1 cellular context compared by ENCODE assay signal in genomic region chr1:202017385-202018225, GRCh38.
TF ChIP-seq lines count a peak whose summit lies in the region.

No MANE protein-coding gene starts in this region.

TF ChIP-seq in K562, 482 proteins besides CTCF, POLR2A, EP300 and RAD21 (continued from another document and continues in another):
- TF ChIP-seq E2F6 (IDR thresholded peaks at IDR 0.05; ENCODE audit: borderline replicate concordance in 1 of 2, extremely low read depth in 1 of 2, insufficient read depth in 1 of 2, insufficient read length in 1 of 2, low read depth in 1 of 2, low read length in 1 of 2, poor library complexity in 1 of 2, severe bottlenecking in 1 of 2) (peak in 1 of 2 experiments; percentile 37), ETV1 (tag; conservative IDR thresholded peaks at IDR 0.05; ENCODE audit: low read depth) (0 out of 2 replicates have a peak, but pooled peaks have one; percentile 14), ZNF408 (CRISPR knock-in tag; IDR thresholded peaks at IDR 0.05; ENCODE audit: low read depth) (no peak), FOSL1 (tag; conservative IDR thresholded peaks at IDR 0.05) (no peak), ZBTB17 (CRISPR knock-in tag; IDR thresholded peaks at IDR 0.05) (0 out of 2 replicates have a peak, but pooled peaks have one; percentile 11), ZKSCAN3 (CRISPR knock-in tag; IDR thresholded peaks at IDR 0.05) (0 out of 2 replicates have a peak, but pooled peaks have one; percentile 31), KDM1A (IDR thresholded peaks at IDR 0.05) (0 out of 4 replicates have a peak, but pooled peaks of 1 of the 2 experiments have one; percentile 6), MYNN (IDR thresholded peaks at IDR 0.05) (no peak), MYNN (CRISPR knock-in tag; IDR thresholded peaks at IDR 0.05) (no peak), HDGF (IDR thresholded peaks at IDR 0.05) (peak; percentile 59; the same call in 1 of the 2 replicates), FOXP1 (CRISPR knock-in tag; IDR thresholded peaks at IDR 0.05) (0 out of 2 replicates have a peak, but pooled peaks have one; percentile 20), ESRRA (IDR thresholded peaks at IDR 0.05; ENCODE audit: borderline replicate concordance, low read depth) (0 out of 2 replicates have a peak, but pooled peaks have one; percentile 12), TFAM (CRISPR knock-in tag; conservative IDR thresholded peaks at IDR 0.05) (no peak), DDX20 (tag; IDR thresholded peaks at IDR 0.05; ENCODE audit: low read depth) (no peak), SOX6 (IDR thresholded peaks at IDR 0.05) (no peak), ZNF384 (IDR thresholded peaks at IDR 0.05; ENCODE audit: low read depth, low read length) (peak; percentile 65; the same call in 1 of the 2 replicates), GATAD2B (IDR thresholded peaks at IDR 0.05; ENCODE audit: borderline replicate concordance) (no peak), ZNF239 (CRISPR knock-in tag; IDR thresholded peaks at IDR 0.05) (no peak), CBFA2T3 (IDR thresholded peaks at IDR 0.05) (no peak), MTA1 (IDR thresholded peaks at IDR 0.05; ENCODE audit: borderline replicate concordance) (no peak), THAP12 (CRISPR knock-in tag; IDR thresholded peaks at IDR 0.05) (no peak), ZNF165 (CRISPR knock-in tag; IDR thresholded peaks at IDR 0.05; ENCODE audit: borderline replicate concordance) (no peak), RCOR1 (IDR thresholded peaks at IDR 0.05; ENCODE audit: borderline replicate concordance in 1 of 2, low read depth in 2 of 2, low read length in 2 of 2) (0 out of 4 replicates have a peak, but pooled peaks of 1 of the 2 experiments have one; percentile 5), ZNF77 (CRISPR knock-in tag; IDR thresholded peaks at IDR 0.05) (no peak), TCF15 (CRISPR knock-in tag; IDR thresholded peaks at IDR 0.05) (no peak), COPS2 (conservative IDR thresholded peaks at IDR 0.05) (no peak), CBX3 (IDR thresholded peaks at IDR 0.05; ENCODE audit: borderline replicate concordance in 1 of 2, low read length in 2 of 2) (no peak), MCM5 (IDR thresholded peaks at IDR 0.05; ENCODE audit: low read depth) (no peak), LARP7 (IDR thresholded peaks at IDR 0.05) (no peak), KLF10 (CRISPR knock-in tag; IDR thresholded peaks at IDR 0.05) (no peak), MEF2D (tag; conservative IDR thresholded peaks at IDR 0.05; ENCODE audit: low read depth) (0 out of 2 replicates have a peak, but pooled peaks have one; percentile 15), NR0B1 (IDR thresholded peaks at IDR 0.05; ENCODE audit: partially characterized antibody) (no peak), NR2C1 (IDR thresholded peaks at IDR 0.05) (peak; percentile 70), NR2C1 (tag; IDR thresholded peaks at IDR 0.05) (peak; percentile 67; the same call in 1 of the 2 replicates), RBM15 (IDR thresholded peaks at IDR 0.05; ENCODE audit: insufficient read depth, low read length) (no peak), PHF20 (IDR thresholded peaks at IDR 0.05; ENCODE audit: partially characterized antibody) (no peak), BCOR (IDR thresholded peaks at IDR 0.05) (0 out of 2 replicates have a peak, but pooled peaks have one; percentile 31), LEF1 (IDR thresholded peaks at IDR 0.05) (peak; percentile 63; the same call in 1 of the 2 replicates)
- TF ChIP-seq, protein P1, sequence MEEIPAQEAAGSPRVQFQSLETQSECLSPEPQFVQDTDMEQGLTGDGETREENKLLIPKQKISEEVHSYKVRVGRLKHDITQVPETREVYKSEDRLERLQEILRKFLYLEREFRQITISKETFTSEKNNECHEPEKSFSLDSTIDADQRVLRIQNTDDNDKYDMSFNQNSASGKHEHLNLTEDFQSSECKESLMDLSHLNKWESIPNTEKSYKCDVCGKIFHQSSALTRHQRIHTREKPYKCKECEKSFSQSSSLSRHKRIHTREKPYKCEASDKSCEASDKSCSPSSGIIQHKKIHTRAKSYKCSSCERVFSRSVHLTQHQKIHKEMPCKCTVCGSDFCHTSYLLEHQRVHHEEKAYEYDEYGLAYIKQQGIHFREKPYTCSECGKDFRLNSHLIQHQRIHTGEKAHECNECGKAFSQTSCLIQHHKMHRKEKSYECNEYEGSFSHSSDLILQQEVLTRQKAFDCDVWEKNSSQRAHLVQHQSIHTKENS (CRISPR knock-in tag; IDR thresholded peaks at IDR 0.05), result no peak
- TF ChIP-seq, protein P2, sequence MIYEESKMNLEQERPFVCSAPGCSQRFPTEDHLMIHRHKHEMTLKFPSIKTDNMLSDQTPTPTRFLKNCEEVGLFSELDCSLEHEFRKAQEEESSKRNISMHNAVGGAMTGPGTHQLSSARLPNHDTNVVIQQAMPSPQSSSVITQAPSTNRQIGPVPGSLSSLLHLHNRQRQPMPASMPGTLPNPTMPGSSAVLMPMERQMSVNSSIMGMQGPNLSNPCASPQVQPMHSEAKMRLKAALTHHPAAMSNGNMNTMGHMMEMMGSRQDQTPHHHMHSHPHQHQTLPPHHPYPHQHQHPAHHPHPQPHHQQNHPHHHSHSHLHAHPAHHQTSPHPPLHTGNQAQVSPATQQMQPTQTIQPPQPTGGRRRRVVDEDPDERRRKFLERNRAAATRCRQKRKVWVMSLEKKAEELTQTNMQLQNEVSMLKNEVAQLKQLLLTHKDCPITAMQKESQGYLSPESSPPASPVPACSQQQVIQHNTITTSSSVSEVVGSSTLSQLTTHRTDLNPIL (CRISPR knock-in tag; IDR thresholded peaks at IDR 0.05), result no peak
- TF ChIP-seq, protein P3, sequence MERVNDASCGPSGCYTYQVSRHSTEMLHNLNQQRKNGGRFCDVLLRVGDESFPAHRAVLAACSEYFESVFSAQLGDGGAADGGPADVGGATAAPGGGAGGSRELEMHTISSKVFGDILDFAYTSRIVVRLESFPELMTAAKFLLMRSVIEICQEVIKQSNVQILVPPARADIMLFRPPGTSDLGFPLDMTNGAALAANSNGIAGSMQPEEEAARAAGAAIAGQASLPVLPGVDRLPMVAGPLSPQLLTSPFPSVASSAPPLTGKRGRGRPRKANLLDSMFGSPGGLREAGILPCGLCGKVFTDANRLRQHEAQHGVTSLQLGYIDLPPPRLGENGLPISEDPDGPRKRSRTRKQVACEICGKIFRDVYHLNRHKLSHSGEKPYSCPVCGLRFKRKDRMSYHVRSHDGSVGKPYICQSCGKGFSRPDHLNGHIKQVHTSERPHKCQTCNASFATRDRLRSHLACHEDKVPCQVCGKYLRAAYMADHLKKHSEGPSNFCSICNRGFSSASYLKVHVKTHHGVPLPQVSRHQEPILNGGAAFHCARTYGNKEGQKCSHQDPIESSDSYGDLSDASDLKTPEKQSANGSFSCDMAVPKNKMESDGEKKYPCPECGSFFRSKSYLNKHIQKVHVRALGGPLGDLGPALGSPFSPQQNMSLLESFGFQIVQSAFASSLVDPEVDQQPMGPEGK (CRISPR knock-in tag; IDR thresholded peaks at IDR 0.05; ENCODE audit: borderline replicate concordance), result no peak
- TF ChIP-seq, protein P4, sequence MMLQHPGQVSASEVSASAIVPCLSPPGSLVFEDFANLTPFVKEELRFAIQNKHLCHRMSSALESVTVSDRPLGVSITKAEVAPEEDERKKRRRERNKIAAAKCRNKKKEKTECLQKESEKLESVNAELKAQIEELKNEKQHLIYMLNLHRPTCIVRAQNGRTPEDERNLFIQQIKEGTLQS (IDR thresholded peaks at IDR 0.05), result no peak
- TF ChIP-seq, protein P4 (CRISPR knock-in tag; conservative IDR thresholded peaks at IDR 0.05), result no peak
- TF ChIP-seq, protein P5, sequence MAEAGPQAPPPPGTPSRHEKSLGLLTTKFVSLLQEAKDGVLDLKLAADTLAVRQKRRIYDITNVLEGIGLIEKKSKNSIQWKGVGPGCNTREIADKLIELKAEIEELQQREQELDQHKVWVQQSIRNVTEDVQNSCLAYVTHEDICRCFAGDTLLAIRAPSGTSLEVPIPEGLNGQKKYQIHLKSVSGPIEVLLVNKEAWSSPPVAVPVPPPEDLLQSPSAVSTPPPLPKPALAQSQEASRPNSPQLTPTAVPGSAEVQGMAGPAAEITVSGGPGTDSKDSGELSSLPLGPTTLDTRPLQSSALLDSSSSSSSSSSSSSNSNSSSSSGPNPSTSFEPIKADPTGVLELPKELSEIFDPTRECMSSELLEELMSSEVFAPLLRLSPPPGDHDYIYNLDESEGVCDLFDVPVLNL (CRISPR knock-in tag; IDR thresholded peaks at IDR 0.05; ENCODE audit: low read depth), result no peak
- TF ChIP-seq, protein P6, sequence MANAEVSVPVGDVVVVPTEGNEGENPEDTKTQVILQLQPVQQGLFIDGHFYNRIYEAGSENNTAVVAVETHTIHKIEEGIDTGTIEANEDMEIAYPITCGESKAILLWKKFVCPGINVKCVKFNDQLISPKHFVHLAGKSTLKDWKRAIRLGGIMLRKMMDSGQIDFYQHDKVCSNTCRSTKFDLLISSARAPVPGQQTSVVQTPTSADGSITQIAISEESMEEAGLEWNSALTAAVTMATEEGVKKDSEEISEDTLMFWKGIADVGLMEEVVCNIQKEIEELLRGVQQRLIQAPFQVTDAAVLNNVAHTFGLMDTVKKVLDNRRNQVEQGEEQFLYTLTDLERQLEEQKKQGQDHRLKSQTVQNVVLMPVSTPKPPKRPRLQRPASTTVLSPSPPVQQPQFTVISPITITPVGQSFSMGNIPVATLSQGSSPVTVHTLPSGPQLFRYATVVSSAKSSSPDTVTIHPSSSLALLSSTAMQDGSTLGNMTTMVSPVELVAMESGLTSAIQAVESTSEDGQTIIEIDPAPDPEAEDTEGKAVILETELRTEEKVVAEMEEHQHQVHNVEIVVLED (CRISPR knock-in tag; IDR thresholded peaks at IDR 0.05), result no peak
- TF ChIP-seq, protein P7, sequence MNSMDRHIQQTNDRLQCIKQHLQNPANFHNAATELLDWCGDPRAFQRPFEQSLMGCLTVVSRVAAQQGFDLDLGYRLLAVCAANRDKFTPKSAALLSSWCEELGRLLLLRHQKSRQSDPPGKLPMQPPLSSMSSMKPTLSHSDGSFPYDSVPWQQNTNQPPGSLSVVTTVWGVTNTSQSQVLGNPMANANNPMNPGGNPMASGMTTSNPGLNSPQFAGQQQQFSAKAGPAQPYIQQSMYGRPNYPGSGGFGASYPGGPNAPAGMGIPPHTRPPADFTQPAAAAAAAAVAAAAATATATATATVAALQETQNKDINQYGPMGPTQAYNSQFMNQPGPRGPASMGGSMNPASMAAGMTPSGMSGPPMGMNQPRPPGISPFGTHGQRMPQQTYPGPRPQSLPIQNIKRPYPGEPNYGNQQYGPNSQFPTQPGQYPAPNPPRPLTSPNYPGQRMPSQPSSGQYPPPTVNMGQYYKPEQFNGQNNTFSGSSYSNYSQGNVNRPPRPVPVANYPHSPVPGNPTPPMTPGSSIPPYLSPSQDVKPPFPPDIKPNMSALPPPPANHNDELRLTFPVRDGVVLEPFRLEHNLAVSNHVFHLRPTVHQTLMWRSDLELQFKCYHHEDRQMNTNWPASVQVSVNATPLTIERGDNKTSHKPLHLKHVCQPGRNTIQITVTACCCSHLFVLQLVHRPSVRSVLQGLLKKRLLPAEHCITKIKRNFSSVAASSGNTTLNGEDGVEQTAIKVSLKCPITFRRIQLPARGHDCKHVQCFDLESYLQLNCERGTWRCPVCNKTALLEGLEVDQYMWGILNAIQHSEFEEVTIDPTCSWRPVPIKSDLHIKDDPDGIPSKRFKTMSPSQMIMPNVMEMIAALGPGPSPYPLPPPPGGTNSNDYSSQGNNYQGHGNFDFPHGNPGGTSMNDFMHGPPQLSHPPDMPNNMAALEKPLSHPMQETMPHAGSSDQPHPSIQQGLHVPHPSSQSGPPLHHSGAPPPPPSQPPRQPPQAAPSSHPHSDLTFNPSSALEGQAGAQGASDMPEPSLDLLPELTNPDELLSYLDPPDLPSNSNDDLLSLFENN (IDR thresholded peaks at IDR 0.05; ENCODE audit: low read depth in 2 of 2, low read length in 2 of 2), result no peak
